Comparison of ENCODE assay signal across 1 cellular context in genomic region chr7:1492221-1492620, GRCh38.
TF ChIP-seq lines count a peak whose summit lies in the region.

No MANE protein-coding gene starts in this region.

TF ChIP-seq in WTC11, 78 proteins besides CTCF, POLR2A, EP300 and RAD21 (continued from another document):
- TF ChIP-seq ZBTB21 (CRISPR knock-in tag; IDR thresholded peaks at IDR 0.05; ENCODE audit: borderline replicate concordance) (no peak), GABPB1 (CRISPR knock-in tag; IDR thresholded peaks at IDR 0.05) (no peak), GTF2I (CRISPR knock-in tag; conservative IDR thresholded peaks at IDR 0.05) (no peak), ATF6 (CRISPR knock-in tag; IDR thresholded peaks at IDR 0.05) (no peak), ESRRA (CRISPR knock-in tag; IDR thresholded peaks at IDR 0.05; ENCODE audit: borderline replicate concordance) (no peak), PRRX2 (CRISPR knock-in tag; IDR thresholded peaks at IDR 0.05) (no peak), NR3C1 (CRISPR knock-in tag; conservative IDR thresholded peaks at IDR 0.05; ENCODE audit: low read depth) (no peak), RELA (CRISPR knock-in tag; IDR thresholded peaks at IDR 0.05; ENCODE audit: borderline replicate concordance) (no peak), SOX15 (CRISPR knock-in tag; IDR thresholded peaks at IDR 0.05) (no peak), ZNF317 (CRISPR knock-in tag; IDR thresholded peaks at IDR 0.05; ENCODE audit: borderline replicate concordance, low read depth) (no peak), NR1H2 (CRISPR knock-in tag; IDR thresholded peaks at IDR 0.05) (no peak)
- TF ChIP-seq, protein P1, sequence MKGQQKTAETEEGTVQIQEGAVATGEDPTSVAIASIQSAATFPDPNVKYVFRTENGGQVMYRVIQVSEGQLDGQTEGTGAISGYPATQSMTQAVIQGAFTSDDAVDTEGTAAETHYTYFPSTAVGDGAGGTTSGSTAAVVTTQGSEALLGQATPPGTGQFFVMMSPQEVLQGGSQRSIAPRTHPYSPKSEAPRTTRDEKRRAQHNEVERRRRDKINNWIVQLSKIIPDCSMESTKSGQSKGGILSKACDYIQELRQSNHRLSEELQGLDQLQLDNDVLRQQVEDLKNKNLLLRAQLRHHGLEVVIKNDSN (CRISPR knock-in tag; IDR thresholded peaks at IDR 0.05): no peak
- TF ChIP-seq, protein P2, sequence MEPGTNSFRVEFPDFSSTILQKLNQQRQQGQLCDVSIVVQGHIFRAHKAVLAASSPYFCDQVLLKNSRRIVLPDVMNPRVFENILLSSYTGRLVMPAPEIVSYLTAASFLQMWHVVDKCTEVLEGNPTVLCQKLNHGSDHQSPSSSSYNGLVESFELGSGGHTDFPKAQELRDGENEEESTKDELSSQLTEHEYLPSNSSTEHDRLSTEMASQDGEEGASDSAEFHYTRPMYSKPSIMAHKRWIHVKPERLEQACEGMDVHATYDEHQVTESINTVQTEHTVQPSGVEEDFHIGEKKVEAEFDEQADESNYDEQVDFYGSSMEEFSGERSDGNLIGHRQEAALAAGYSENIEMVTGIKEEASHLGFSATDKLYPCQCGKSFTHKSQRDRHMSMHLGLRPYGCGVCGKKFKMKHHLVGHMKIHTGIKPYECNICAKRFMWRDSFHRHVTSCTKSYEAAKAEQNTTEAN (CRISPR knock-in tag; IDR thresholded peaks at IDR 0.05): no peak
- TF ChIP-seq, protein P3, sequence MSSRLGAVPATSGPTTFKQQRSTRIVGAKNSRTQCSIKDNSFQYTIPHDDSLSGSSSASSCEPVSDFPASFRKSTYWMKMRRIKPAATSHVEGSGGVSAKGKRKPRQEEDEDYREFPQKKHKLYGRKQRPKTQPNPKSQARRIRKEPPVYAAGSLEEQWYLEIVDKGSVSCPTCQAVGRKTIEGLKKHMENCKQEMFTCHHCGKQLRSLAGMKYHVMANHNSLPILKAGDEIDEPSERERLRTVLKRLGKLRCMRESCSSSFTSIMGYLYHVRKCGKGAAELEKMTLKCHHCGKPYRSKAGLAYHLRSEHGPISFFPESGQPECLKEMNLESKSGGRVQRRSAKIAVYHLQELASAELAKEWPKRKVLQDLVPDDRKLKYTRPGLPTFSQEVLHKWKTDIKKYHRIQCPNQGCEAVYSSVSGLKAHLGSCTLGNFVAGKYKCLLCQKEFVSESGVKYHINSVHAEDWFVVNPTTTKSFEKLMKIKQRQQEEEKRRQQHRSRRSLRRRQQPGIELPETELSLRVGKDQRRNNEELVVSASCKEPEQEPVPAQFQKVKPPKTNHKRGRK (CRISPR knock-in tag; IDR thresholded peaks at IDR 0.05; ENCODE audit: borderline replicate concordance): no peak
